8 cellular contexts compared by ENCODE assay signal in the genomic region with DNA sequence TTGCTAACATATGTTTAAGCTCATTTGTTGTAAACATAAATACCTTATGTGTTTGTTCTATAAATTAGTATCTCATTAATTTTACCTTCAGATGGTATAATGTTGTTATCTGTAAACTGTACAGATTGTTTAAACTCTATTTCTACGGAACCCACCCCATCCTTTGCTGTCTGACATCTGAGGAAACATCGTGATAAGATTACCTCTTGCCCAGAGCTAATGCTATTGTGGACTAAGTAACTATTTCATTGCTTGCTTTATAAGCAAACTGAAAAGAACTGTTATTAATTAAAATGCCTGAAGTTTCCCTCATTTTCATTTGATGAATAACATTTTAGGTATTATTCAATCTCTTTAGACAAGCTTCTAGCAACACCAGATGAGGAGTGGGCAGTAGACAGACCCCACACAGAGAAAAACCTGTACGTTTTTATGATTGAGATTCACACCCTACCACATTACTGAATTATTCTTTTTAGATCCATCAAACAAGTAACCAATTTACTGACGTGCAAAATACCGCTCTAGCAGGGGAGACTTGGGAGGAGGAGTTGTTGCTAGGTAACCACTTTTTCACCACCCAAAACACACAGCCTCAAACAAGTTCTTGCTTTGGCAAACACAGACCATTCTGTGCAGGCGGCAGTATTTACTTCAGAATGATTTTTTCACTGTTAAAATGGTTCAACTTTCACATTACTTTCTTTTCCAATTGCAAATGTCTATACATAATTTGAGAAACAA. TPM values are rescaled to one million over a fixed set of nuclear protein-coding genes. Genes with fewer than 3 reads are reported as not detected.
DNase-seq lines count a peak whose midpoint lies in the region; ATAC-seq, FAIRE-seq and TF ChIP-seq lines count a peak whose summit lies in the region.

No MANE protein-coding gene starts in this region.

- H3K9me3 ChIP-seq in SK-N-SH (no peaks in the 10 kb centered on the region), neural progenitor cell (ENCODE audit: low read depth) (no peaks in the 10 kb centered on the region)

- H3F3A ChIP-seq in SK-N-SH (replicated peaks; ENCODE audit: insufficient read depth), result no peaks in the 10 kb centered on the region
- no peaks in the 10 kb centered on the region for H3F3A ChIP-seq in neural progenitor cell (ENCODE audit: low read depth)

- no peaks in the 10 kb centered on the region for H3K9me3 Mint-ChIP-seq in neural progenitor cell

- H3K4me3 ChIP-seq in SK-N-SH (ENCODE audit: low read depth in 2 of 2, low read length in 1 of 2), result no peak overlapping the region
- H3K4me3 ChIP-seq in neural progenitor cell, result no peak overlapping the region

- ATAC-seq in GM19043 (IDR thresholded peaks at IDR 0.05; ENCODE audit: low read depth, unreplicated experiment), result peak; percentile 71
- no peak for ATAC-seq in GM21825 (IDR thresholded peaks at IDR 0.05; ENCODE audit: unreplicated experiment)
- no peak for ATAC-seq in GM19452 (IDR thresholded peaks at IDR 0.05; ENCODE audit: unreplicated experiment)

- H2AFZ ChIP-seq in SK-N-SH (ENCODE audit: low read depth) (no peak overlapping the region), neural progenitor cell (replicated peaks) (no peak overlapping the region)

- H3K27ac ChIP-seq in SK-N-SH (ENCODE audit: low read depth in 2 of 2, low read length in 1 of 2), result peak overlapping the region in 1 of 2 experiments; percentile 55; a peak in 2 of 4 replicates
- H3K27ac ChIP-seq in neural progenitor cell, result no peak overlapping the region

- TF ChIP-seq CTCF in SK-N-SH (IDR thresholded peaks at IDR 0.05), result no peak
- TF ChIP-seq CTCF in neural progenitor cell (IDR thresholded peaks at IDR 0.05), result no peak

- H3K4me1 ChIP-seq in SK-N-SH (ENCODE audit: control insufficient read depth in 1 of 2, insufficient read depth in 2 of 2, low read depth in 1 of 2, low read length in 1 of 2) (peaks cover 0 to 14% of the 10 kb centered on the region in 2 experiments; a peak in 2 of 4 replicates), neural progenitor cell (no peaks in the 10 kb centered on the region)

- H3K4me2 ChIP-seq in SK-N-SH (no peak overlapping the region), neural progenitor cell (peak overlapping the region; percentile 29)

- peak; percentile 60 for TF ChIP-seq RAD21 in SK-N-SH (IDR thresholded peaks at IDR 0.05; ENCODE audit: low read length)

- no peak overlapping the region for H3K9ac ChIP-seq in SK-N-SH
- no peak overlapping the region for H3K9ac ChIP-seq in neural progenitor cell

- H3K4me3 Mint-ChIP-seq in neural progenitor cell, result no peak overlapping the region

- H3K27ac Mint-ChIP-seq in neural progenitor cell, result peak overlapping the region; percentile 8

- POLR2A ChIA-PET in SK-N-SH (lab: Yijun Ruan, JAX), result no interaction called here

- CTCF ChIA-PET in SK-N-SH (lab: Yijun Ruan, JAX), result interaction anchor here (0.7 to 2.9 kb wide), 11 partner anchors 14 to 1226 kb away, joined by 3 to 10 read pairs (median 4); no protein-coding TSS in a partner anchor

- H3K27me3 ChIP-seq in SK-N-SH (ENCODE audit: insufficient read depth) (no peaks in the 10 kb centered on the region), neural progenitor cell (no peaks in the 10 kb centered on the region)

- TF ChIP-seq EP300 in SK-N-SH (IDR thresholded peaks at IDR 0.05; ENCODE audit: borderline replicate concordance in 1 of 2, low read depth in 1 of 2, low read length in 1 of 2), result no peak

- no peaks in the 10 kb centered on the region for H3K36me3 Mint-ChIP-seq in neural progenitor cell

- peaks cover 4% of the 10 kb centered on the region for H3K27me3 Mint-ChIP-seq in neural progenitor cell (ENCODE audit: insufficient read depth, low read depth)

- no peak for TF ChIP-seq POLR2A in GM12891 (IDR thresholded peaks at IDR 0.05; ENCODE audit: low read depth, low read length)

- DNase-seq in NCI-H1105 (lab: John Stamatoyannopoulos, UW) (peak; percentile 93), SK-N-SH (peak; percentile 73), neural progenitor cell (ENCODE audit: low spot score) (peak; percentile 62), GM12891 (ENCODE audit: insufficient read length, low spot score) (no peak)
- no peak for DNase-seq in activated T-cell treated with anti-CD3 and anti-CD28 coated beads, Interleukin-2, amount 50 U/mL, for 1 hour

- WGBS in SK-N-SH (ENCODE audit: low lambda C conversion rate), result 2% methylated on average over 6 of the region's 6 CpGs

- no peaks in the 10 kb centered on the region for H3K36me3 ChIP-seq in SK-N-SH (replicated peaks in 1 of 2; ENCODE audit: control insufficient read depth in 1 of 2, insufficient read depth in 2 of 2, low read length in 1 of 2)
- H3K36me3 ChIP-seq in neural progenitor cell, result no peaks in the 10 kb centered on the region

- no peaks in the 10 kb centered on the region for H4K20me1 ChIP-seq in SK-N-SH (ENCODE audit: insufficient read depth)
- H4K20me1 ChIP-seq in neural progenitor cell (ENCODE audit: low read depth), result no peaks in the 10 kb centered on the region

- peaks cover 30% of the 10 kb centered on the region for H3K4me1 Mint-ChIP-seq in neural progenitor cell

- FAIRE-seq in GM12891 (lab: Jason Lieb, UNC), result no peak

- H3K79me2 ChIP-seq in SK-N-SH (ENCODE audit: insufficient read depth) (no peaks in the 10 kb centered on the region), neural progenitor cell (ENCODE audit: low read depth) (no peaks in the 10 kb centered on the region)

- no peaks in the 10 kb centered on the region for H3K9me2 ChIP-seq in SK-N-SH

TF ChIP-seq in SK-N-SH, 30 proteins besides CTCF, POLR2A, EP300 and RAD21 (continues in another document):
- TF ChIP-seq CHD2 (IDR thresholded peaks at IDR 0.05; ENCODE audit: low read length, partially characterized antibody), result peak; percentile 5
- TF ChIP-seq GATA2 (CRISPR knock-in tag; IDR thresholded peaks at IDR 0.05), result peak; percentile 64
- TF ChIP-seq MEF2A (IDR thresholded peaks at IDR 0.05; ENCODE audit: borderline replicate concordance, low read depth), result no peak
- TF ChIP-seq TCF12 (IDR thresholded peaks at IDR 0.05), result no peak
- TF ChIP-seq, protein P1, sequence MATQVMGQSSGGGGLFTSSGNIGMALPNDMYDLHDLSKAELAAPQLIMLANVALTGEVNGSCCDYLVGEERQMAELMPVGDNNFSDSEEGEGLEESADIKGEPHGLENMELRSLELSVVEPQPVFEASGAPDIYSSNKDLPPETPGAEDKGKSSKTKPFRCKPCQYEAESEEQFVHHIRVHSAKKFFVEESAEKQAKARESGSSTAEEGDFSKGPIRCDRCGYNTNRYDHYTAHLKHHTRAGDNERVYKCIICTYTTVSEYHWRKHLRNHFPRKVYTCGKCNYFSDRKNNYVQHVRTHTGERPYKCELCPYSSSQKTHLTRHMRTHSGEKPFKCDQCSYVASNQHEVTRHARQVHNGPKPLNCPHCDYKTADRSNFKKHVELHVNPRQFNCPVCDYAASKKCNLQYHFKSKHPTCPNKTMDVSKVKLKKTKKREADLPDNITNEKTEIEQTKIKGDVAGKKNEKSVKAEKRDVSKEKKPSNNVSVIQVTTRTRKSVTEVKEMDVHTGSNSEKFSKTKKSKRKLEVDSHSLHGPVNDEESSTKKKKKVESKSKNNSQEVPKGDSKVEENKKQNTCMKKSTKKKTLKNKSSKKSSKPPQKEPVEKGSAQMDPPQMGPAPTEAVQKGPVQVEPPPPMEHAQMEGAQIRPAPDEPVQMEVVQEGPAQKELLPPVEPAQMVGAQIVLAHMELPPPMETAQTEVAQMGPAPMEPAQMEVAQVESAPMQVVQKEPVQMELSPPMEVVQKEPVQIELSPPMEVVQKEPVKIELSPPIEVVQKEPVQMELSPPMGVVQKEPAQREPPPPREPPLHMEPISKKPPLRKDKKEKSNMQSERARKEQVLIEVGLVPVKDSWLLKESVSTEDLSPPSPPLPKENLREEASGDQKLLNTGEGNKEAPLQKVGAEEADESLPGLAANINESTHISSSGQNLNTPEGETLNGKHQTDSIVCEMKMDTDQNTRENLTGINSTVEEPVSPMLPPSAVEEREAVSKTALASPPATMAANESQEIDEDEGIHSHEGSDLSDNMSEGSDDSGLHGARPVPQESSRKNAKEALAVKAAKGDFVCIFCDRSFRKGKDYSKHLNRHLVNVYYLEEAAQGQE (IDR thresholded peaks at IDR 0.05; ENCODE audit: low read depth, low read length), result no peak
- no peak for TF ChIP-seq ELF1 (IDR thresholded peaks at IDR 0.05)

TF ChIP-seq in GM12891, 5 proteins besides CTCF, POLR2A, EP300 and RAD21:
- TF ChIP-seq POLR2AphosphoS5 (IDR thresholded peaks at IDR 0.05; ENCODE audit: low read depth, low read length) (no peak), SPI1 (IDR thresholded peaks at IDR 0.05; ENCODE audit: low read depth, low read length) (no peak), TAF1 (IDR thresholded peaks at IDR 0.05; ENCODE audit: low read depth, low read length) (no peak), PAX5 (IDR thresholded peaks at IDR 0.05; ENCODE audit: insufficient read depth, low read length, severe bottlenecking) (no peak)

RNA-seq across cellular contexts. Expression of a gene that starts 1.9 kb away (rescaled TPM):
- polyA plus RNA-seq in SK-N-SH (2012; rRNA removed), result 0.44 and 1.3 TPM in 2 replicates
- polyA plus RNA-seq in SK-N-SH (2012; cell fraction: cytosol; rRNA removed), result 2.9 and 3.9 TPM in 2 replicates
- 0.43 TPM in 2 replicates for polyA plus RNA-seq in SK-N-SH (2012; cell fraction: nucleus; rRNA removed)
- total RNA-seq in neural progenitor cell (ENCODE audit: low replicate concordance), result 0.02 and 0.06 TPM in 2 replicates
- 0.09 TPM for polyA plus RNA-seq in GM12891 (2012; ENCODE audit: low read depth, missing spikeins)

Comparison
In these comparisons a context has a peak if more than half of its experiments do, and no peak if none do; other contexts are left out.
1. DNase-seq: peak in NCI-H1105 (single experiment), SK-N-SH (single experiment) and neural progenitor cell (single experiment); none in GM12891 (single experiment) and activated T-cell treated with anti-CD3 and anti-CD28 coated beads, Interleukin-2, amount 50 U/mL, for 1 hour (single experiment).